In genomic region chr4:125316781-125317525, GRCh38 we compare ENCODE assay signal across 7 cellular contexts. TPM values are rescaled to one million over a fixed set of nuclear protein-coding genes. Genes with fewer than 3 reads are reported as not detected.
DNase-seq lines count a peak whose midpoint lies in the region; FAIRE-seq and TF ChIP-seq lines count a peak whose summit lies in the region.

No MANE protein-coding gene starts in this region.

- TF ChIP-seq POLR2A in endothelial cell of umbilical vein (IDR thresholded peaks at IDR 0.05; ENCODE audit: low read depth, low read length) = no peak

- dilution Hi-C loops in endothelial cell of umbilical vein (cut with MboI; ENCODE audit: extremely low pct_ligation_motif_present, low sequenced_read_pairs) = no loop called here

- H3K36me3 ChIP-seq in endothelial cell of umbilical vein (ENCODE audit: control insufficient read depth in 2 of 2, extremely low read depth in 1 of 2, insufficient read depth in 2 of 2, low read length in 2 of 2) (peaks cover 0 to 11% of the 10 kb centered on the region in 2 experiments), urinary bladder (ENCODE audit: insufficient read depth) (no peaks in the 10 kb centered on the region)

- H3K9me3 ChIP-seq in endothelial cell of umbilical vein (replicated peaks; ENCODE audit: control insufficient read depth, insufficient read depth, low read length) = no peaks in the 10 kb centered on the region

- peak in 1 of 2 donors; percentile 22 for TF ChIP-seq CTCF in endothelial cell of umbilical vein (IDR thresholded peaks at IDR 0.05; ENCODE audit: extremely low read depth in 1 of 2, insufficient read depth in 1 of 2, low read depth in 1 of 2, low read length in 2 of 2)

- peak overlapping the region; percentile 58 to 90 (median 82) for H3K4me3 ChIP-seq in endothelial cell of umbilical vein (replicated peaks in 1 of 3; ENCODE audit: insufficient read depth in 1 of 3, low read depth in 1 of 3, low read length in 3 of 3)
- peak overlapping the region; percentile 84 for H3K4me3 ChIP-seq in urinary bladder (ENCODE audit: low read depth, low read length)

- intact Hi-C loops in endothelial cell of umbilical vein (cut with micrococcal nuclease) = loop anchor here (1.0 to 10.0 kb wide), 4 partner anchors 51 to 1538 kb away; no protein-coding TSS in a partner anchor

- WGBS in urinary bladder = 1% methylated on average over 67 of the region's 67 CpGs

- H3K79me2 ChIP-seq in endothelial cell of umbilical vein (ENCODE audit: control insufficient read depth, insufficient read depth, low read length) = peaks cover 58% of the 10 kb centered on the region

- no peaks in the 10 kb centered on the region for H4K20me1 ChIP-seq in endothelial cell of umbilical vein (replicated peaks; ENCODE audit: control insufficient read depth, extremely low read depth, insufficient read depth, low read length)

- POLR2A ChIA-PET in endothelial cell of umbilical vein (lab: Charles Lee) = no interaction called here

- peak overlapping the region; percentile 52 for H2AFZ ChIP-seq in endothelial cell of umbilical vein (ENCODE audit: low read depth, low read length)

- H3K27ac ChIP-seq in endothelial cell of umbilical vein (ENCODE audit: insufficient read depth, low read depth, low read length) = no peak overlapping the region
- no peak overlapping the region for H3K27ac ChIP-seq in urinary bladder (ENCODE audit: low read depth)

- CTCF ChIA-PET in endothelial cell of umbilical vein (lab: Charles Lee) = interaction anchor here (1.2 to 7.4 kb wide), 6 partner anchors 96 to 434 kb away, joined by 3 to 215 read pairs (median 4); no protein-coding TSS in a partner anchor

- H3K9me1 ChIP-seq in endothelial cell of umbilical vein (replicated peaks; ENCODE audit: control insufficient read depth, extremely low read depth, insufficient read depth, low read length) = no peaks in the 10 kb centered on the region

- DNase-seq in EL (peak; percentile 69), NCI-H82 (lab: John Stamatoyannopoulos, UW) (peak; percentile 37), endothelial cell of umbilical vein (ENCODE audit: low read depth, low spot score) (peak; percentile 47), mucosa of gallbladder (ENCODE audit: low spot score) (peak; percentile 20), HT-29 (ENCODE audit: low spot score) (no peak)
- DNase-seq in activated naive CD4-positive, alpha-beta T cell (lab: John Stamatoyannopoulos, UW) = no peak

- BruUV-seq in endothelial cell of umbilical vein (replicated peaks; lab: Mats Ljungman, UMichigan) = no TSS peak

- H3K4me1 ChIP-seq in endothelial cell of umbilical vein (ENCODE audit: control insufficient read depth, extremely low read depth, insufficient read depth, low read length) (peaks cover 43% of the 10 kb centered on the region), urinary bladder (ENCODE audit: insufficient read depth) (no peaks in the 10 kb centered on the region)

- H3K27me3 ChIP-seq in endothelial cell of umbilical vein (ENCODE audit: control insufficient read depth in 2 of 2, insufficient read depth in 2 of 2, low read length in 2 of 2) = no peaks in the 10 kb centered on the region

- peak; percentile 64 for FAIRE-seq in endothelial cell of umbilical vein (lab: Jason Lieb, UNC)

- peak overlapping the region; percentile 92 for H3K9ac ChIP-seq in endothelial cell of umbilical vein (replicated peaks; ENCODE audit: extremely low read depth, insufficient read depth, low read length)

- H3K4me2 ChIP-seq in endothelial cell of umbilical vein (ENCODE audit: insufficient read depth, low read length) = peak overlapping the region; percentile 94

TF ChIP-seq in endothelial cell of umbilical vein, 7 proteins besides CTCF, POLR2A, EP300 and RAD21:
- TF ChIP-seq GATA2 (IDR thresholded peaks at IDR 0.05; ENCODE audit: insufficient read depth, insufficient read length, low read depth, low read length) (no peak), MAX (IDR thresholded peaks at IDR 0.05; ENCODE audit: insufficient read depth, insufficient read length) (no peak), JUN (IDR thresholded peaks at IDR 0.05; ENCODE audit: borderline replicate concordance, insufficient read depth, insufficient read length, low read depth) (no peak), FOS (IDR thresholded peaks at IDR 0.05; ENCODE audit: borderline replicate concordance, insufficient read depth, low read length) (no peak), MYC (IDR thresholded peaks at IDR 0.05; ENCODE audit: low read depth, low read length) (no peak), EZH2 (IDR thresholded peaks at IDR 0.05; ENCODE audit: borderline replicate concordance, low read depth, low read length, severe bottlenecking) (no peak), POLR2AphosphoS5 (IDR thresholded peaks at IDR 0.05; ENCODE audit: insufficient read depth, low read depth, low read length) (no peak)

RNA-seq across cellular contexts. Expression of gene FAT4, which starts 2.2 kb away (rescaled TPM):
- total RNA-seq in endothelial cell of umbilical vein (33.2 and 39.1 TPM in 2 replicates), mucosa of gallbladder (16.7 TPM), urinary bladder (118 TPM)
- polyA plus RNA-seq in endothelial cell of umbilical vein (15.1 and 16.4 TPM in 2 replicates), urinary bladder (5.2 TPM)
- polyA plus RNA-seq in endothelial cell of umbilical vein (2011; cell fraction: cytosol; rRNA removed) = 11.6 and 13.2 TPM in 2 replicates
- 38.3 and 39.3 TPM in 2 replicates for polyA plus RNA-seq in endothelial cell of umbilical vein (2011; cell fraction: nucleus; rRNA removed)
- 12.7 and 16.1 TPM in 2 replicates for polyA plus RNA-seq in endothelial cell of umbilical vein (2012)
- polyA minus RNA-seq in endothelial cell of umbilical vein = 206 and 222 TPM in 2 replicates
- polyA minus RNA-seq in endothelial cell of umbilical vein (2011; cell fraction: cytosol; rRNA and poly(A)+ RNA removed) = 0.41 TPM
- polyA minus RNA-seq in endothelial cell of umbilical vein (2011; cell fraction: nucleus; rRNA and poly(A)+ RNA removed) = 229 and 337 TPM in 2 replicates
- not detected in 2 replicates for total RNA-seq in HT-29 (2014; rRNA removed; shearing (Covaris generic))

Comparison
In these comparisons a context has a peak if more than half of its experiments do, and no peak if none do; other contexts are left out.
1. DNase-seq: peak in EL (single experiment), NCI-H82 (single experiment), endothelial cell of umbilical vein (single experiment) and mucosa of gallbladder (single experiment); none in HT-29 (single experiment) and activated naive CD4-positive, alpha-beta T cell (0 of 4).
2. RNA of gene FAT4, which starts 2.2 kb away (total RNA-seq): 118 TPM in urinary bladder (single experiment), 33.2 to 39.1 TPM in endothelial cell of umbilical vein and 16.7 TPM in mucosa of gallbladder (single experiment); not detected in HT-29; every median in the first group is over 10 times any median in the second.